17 cellular contexts compared by ENCODE assay signal in genomic region chr6:105920071-105920470, GRCh38.
A peak's percentile ranks its signal among the peaks of the same experiment; 100 is the strongest.
DNase-seq lines count a peak whose midpoint lies in the region; ATAC-seq and TF ChIP-seq lines count a peak whose summit lies in the region.
"Had no signal": no experiment of that assay in that cellular context is flagged by ENCODE, and none has a peak within 500 bp of the region (broad histone marks: within the 10 kb centered on the region; RNA-seq: fewer than 3 reads in every experiment).

No MANE protein-coding gene starts in this region.

- no peak for TF ChIP-seq CTCF in foreskin keratinocyte (conservative IDR thresholded peaks at IDR 0.05)

- H3K27me3 ChIP-seq in foreskin keratinocyte: no peaks in the 10 kb centered on the region

- no peak for DNase-seq in activated naive CD4-positive, alpha-beta T cell treated with anti-CD3 and anti-CD28 coated beads, Interleukin-2, amount 50 U/mL, for 72 hours (ENCODE audit: low spot score in 2 of 2)
- DNase-seq in activated naive CD4-positive, alpha-beta T cell treated with Interleukin-2 at 50 U/mL for 16 hours: no peak
- DNase-seq in T-helper 2 cell treated with Interferon-gamma antibody and Interleukin-4, amounts not matched to agents 5 μg/mL and 100 μg/mL, for 36 hours (ENCODE audit: low spot score): peak; percentile 17
- DNase-seq in foreskin keratinocyte (peak; percentile 72 to 88), putamen (ENCODE audit: low spot score) (no peak)
- no peak for DNase-seq in stimulated activated CD8-positive, alpha-beta memory T cell treated with anti-CD3 and anti-CD28 coated beads, Interleukin-4, amount 100 ng/mL, for 48 hours
- DNase-seq: ACHN; CD4-positive, alpha-beta T cell; DMS79 treated with DMSO at 0.1 percent for 48 hours; GDM1; HCEC 1CT; NCI-H1436; NCI-H2029 treated with DMSO at 0.1 percent for 48 hours; NCI-H510A treated with DMSO at 0.1 percent for 48 hours; RPMI8226 had no signal

- peak; percentile 91 to 94 for ATAC-seq in activated naive CD4-positive, alpha-beta T cell treated with anti-CD3 and anti-CD28 coated beads, Interleukin-2, amount 50 U/mL, for 72 hours
- peak; percentile 89 for ATAC-seq in foreskin keratinocyte
- ATAC-seq in GM21447 (IDR thresholded peaks at IDR 0.05; ENCODE audit: unreplicated experiment): no peak

- H3K36me3 Mint-ChIP-seq in activated naive CD4-positive, alpha-beta T cell treated with anti-CD3 and anti-CD28 coated beads, Interleukin-2, amount 50 U/mL, for 72 hours: peaks cover 0 to 8% of the 10 kb centered on the region in 2 donors
- peaks cover 5% of the 10 kb centered on the region for H3K36me3 Mint-ChIP-seq in T-helper 2 cell treated with Interferon-gamma antibody and Interleukin-4, amounts not matched to agents 5 μg/mL and 100 μg/mL, for 36 hours (ENCODE audit: low read depth)

- H3K27ac Mint-ChIP-seq in activated naive CD4-positive, alpha-beta T cell treated with anti-CD3 and anti-CD28 coated beads, Interleukin-2, amount 50 U/mL, for 72 hours: peak overlapping the region in 1 of 2 donors; percentile 30
- no peak overlapping the region for H3K27ac Mint-ChIP-seq in T-helper 2 cell treated with Interferon-gamma antibody and Interleukin-4, amounts not matched to agents 5 μg/mL and 100 μg/mL, for 36 hours
- H3K27ac Mint-ChIP-seq: B cell; CD4-positive, alpha-beta T cell had no signal

- no peak overlapping the region for H3K4me3 Mint-ChIP-seq in T-helper 2 cell treated with Interferon-gamma antibody and Interleukin-4, amounts not matched to agents 5 μg/mL and 100 μg/mL, for 36 hours
- H3K4me3 Mint-ChIP-seq: B cell; CD4-positive, alpha-beta T cell had no signal

- H3K27me3 Mint-ChIP-seq in T-helper 2 cell treated with Interferon-gamma antibody and Interleukin-4, amounts not matched to agents 5 μg/mL and 100 μg/mL, for 36 hours (ENCODE audit: low read depth): peaks cover 2% of the 10 kb centered on the region

- H3K4me1 Mint-ChIP-seq in T-helper 2 cell treated with Interferon-gamma antibody and Interleukin-4, amounts not matched to agents 5 μg/mL and 100 μg/mL, for 36 hours (ENCODE audit: low read depth): peaks cover 18% of the 10 kb centered on the region
- H3K4me1 Mint-ChIP-seq: B cell had no signal

- H3K27ac ChIP-seq in foreskin keratinocyte: peak overlapping the region; percentile 53

- peaks cover 5 to 7% of the 10 kb centered on the region in 2 donors for H3K9me3 Mint-ChIP-seq in activated naive CD4-positive, alpha-beta T cell treated with anti-CD3 and anti-CD28 coated beads, Interleukin-2, amount 50 U/mL, for 72 hours
- peaks cover 11% of the 10 kb centered on the region for H3K9me3 Mint-ChIP-seq in T-helper 2 cell treated with Interferon-gamma antibody and Interleukin-4, amounts not matched to agents 5 μg/mL and 100 μg/mL, for 36 hours
- H3K9me3 Mint-ChIP-seq: CD4-positive, alpha-beta T cell had no signal

- no peaks in the 10 kb centered on the region for H3K4me1 ChIP-seq in foreskin keratinocyte

Comparison
In these comparisons a context has a peak if more than half of its experiments do, and no peak if none do; other contexts are left out.
1. DNase-seq: peak in T-helper 2 cell treated with Interferon-gamma antibody and Interleukin-4, amounts not matched to agents 5 μg/mL and 100 μg/mL, for 36 hours (single experiment) and foreskin keratinocyte (2 of 2); none in activated naive CD4-positive, alpha-beta T cell treated with anti-CD3 and anti-CD28 coated beads, Interleukin-2, amount 50 U/mL, for 72 hours (0 of 2), activated naive CD4-positive, alpha-beta T cell treated with Interleukin-2 at 50 U/mL for 16 hours (single experiment), putamen (single experiment) and stimulated activated CD8-positive, alpha-beta memory T cell treated with anti-CD3 and anti-CD28 coated beads, Interleukin-4, amount 100 ng/mL, for 48 hours (single experiment).